8 cellular contexts compared by ENCODE assay signal in the genomic region with DNA sequence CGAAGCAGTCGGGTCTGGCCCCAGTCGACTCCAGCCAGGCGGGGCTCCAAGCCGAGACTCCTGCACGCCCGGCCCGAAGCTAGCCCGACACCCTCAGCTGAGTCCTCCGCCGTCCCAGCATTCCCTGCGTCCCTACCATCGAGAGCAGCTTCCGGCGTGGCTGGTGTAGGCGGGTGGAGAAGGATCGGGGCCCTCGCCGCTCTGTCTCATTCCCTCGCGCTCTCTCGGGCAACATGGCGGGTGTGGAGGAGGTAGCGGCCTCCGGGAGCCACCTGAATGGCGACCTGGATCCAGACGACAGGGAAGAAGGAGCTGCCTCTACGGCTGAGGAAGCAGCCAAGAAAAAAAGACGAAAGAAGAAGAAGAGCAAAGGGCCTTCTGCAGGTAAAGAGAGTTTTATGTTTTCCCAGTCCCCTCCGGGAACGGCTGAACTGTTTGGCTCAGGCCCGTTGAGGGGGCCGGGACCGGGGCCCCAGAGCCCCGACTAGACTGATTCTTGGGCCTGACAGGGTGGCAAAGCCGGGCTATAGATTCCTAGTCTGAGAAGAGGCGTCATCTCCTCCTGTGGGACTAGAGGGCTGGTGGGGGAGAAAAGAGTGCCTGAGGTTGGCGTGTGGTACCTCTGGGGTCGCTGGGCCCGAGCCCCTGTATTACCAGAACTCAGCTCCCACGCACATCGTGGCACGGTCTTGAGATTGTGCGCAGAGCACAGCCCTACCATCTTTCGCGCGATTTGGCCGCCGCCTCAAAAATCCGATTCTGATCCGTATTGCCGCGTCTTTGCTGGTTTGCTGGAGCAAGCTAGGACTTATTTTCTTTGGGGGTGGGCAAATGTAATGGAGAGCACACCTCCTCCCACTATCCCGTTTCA. TPM values are rescaled to one million over a fixed set of nuclear protein-coding genes. Genes with fewer than 3 reads are reported as not detected.
A peak's percentile ranks its signal among the peaks of the same experiment; 100 is the strongest.
DNase-seq lines count a peak whose midpoint lies in the region; ATAC-seq and TF ChIP-seq lines count a peak whose summit lies in the region.

A gene (plus strand): TSS at position 206 of the 871 bp plus-strand sequence. CDS start 28 bp downstream, at position 234.

- no peaks in the 10 kb centered on the region for H3K27me3 ChIP-seq in GM06990 (replicated peaks; ENCODE audit: control insufficient read depth, insufficient read depth, low read length)

- no peaks in the 10 kb centered on the region for H3K27me3 Mint-ChIP-seq in activated naive CD4-positive, alpha-beta T cell treated with anti-CD3 and anti-CD28 coated beads, Interleukin-2, amount 50 U/mL, for 24 hours

- no peaks in the 10 kb centered on the region for H3K9me3 Mint-ChIP-seq in activated naive CD4-positive, alpha-beta T cell treated with anti-CD3 and anti-CD28 coated beads, Interleukin-2, amount 50 U/mL, for 24 hours

- peak within 1 kb of the TSS; percentile 73 for H3K4me3 ChIP-seq in GM06990 (replicated peaks; ENCODE audit: low read depth, low read length)

- peaks cover 20% of the 10 kb centered on the region for H3K36me3 Mint-ChIP-seq in activated naive CD4-positive, alpha-beta T cell treated with anti-CD3 and anti-CD28 coated beads, Interleukin-2, amount 50 U/mL, for 24 hours

- peak; percentile 94 for DNase-seq in GM06990 (ENCODE audit: extremely low read depth, insufficient read length)
- DNase-seq in NCI-H1092 (lab: John Stamatoyannopoulos, UW): peak; percentile 87
- DNase-seq in globus pallidus (ENCODE audit: low spot score): peak; percentile 95
- peak; percentile 96 for DNase-seq in occipital lobe (lab: John Stamatoyannopoulos, UW)

- H3K27ac ChIP-seq in temporal lobe (ENCODE audit: low read depth, low read length): peak within 1 kb of the TSS; percentile 82

- no peaks in the 10 kb centered on the region; the same call in 1 of the 2 replicates for H3K36me3 ChIP-seq in GM06990 (ENCODE audit: control insufficient read depth, insufficient read depth, low read length)

- H3K4me1 Mint-ChIP-seq in activated naive CD4-positive, alpha-beta T cell treated with anti-CD3 and anti-CD28 coated beads, Interleukin-2, amount 50 U/mL, for 24 hours: peaks cover 66% of the 10 kb centered on the region

- H3K27ac Mint-ChIP-seq in activated naive CD4-positive, alpha-beta T cell treated with anti-CD3 and anti-CD28 coated beads, Interleukin-2, amount 50 U/mL, for 24 hours: peak within 1 kb of the TSS; percentile 100

- peak within 1 kb of the TSS; percentile 100 for H3K4me3 Mint-ChIP-seq in activated naive CD4-positive, alpha-beta T cell treated with anti-CD3 and anti-CD28 coated beads, Interleukin-2, amount 50 U/mL, for 24 hours

- ATAC-seq in HG02588 (IDR thresholded peaks at IDR 0.05; ENCODE audit: unreplicated experiment): peak; percentile 98
- ATAC-seq in SK-N-SH treated with all-trans-retinoic acid at 6 μM for 48 hours: peak; percentile 99

- TF ChIP-seq CTCF in GM06990 (IDR thresholded peaks at IDR 0.05; ENCODE audit: insufficient read depth, low read length, poor library complexity, severe bottlenecking): no peak

TF ChIP-seq in SK-N-SH treated with all-trans-retinoic acid at 6 μM for 48 hours, 23 proteins besides CTCF, POLR2A, EP300 and RAD21:
- TF ChIP-seq ZFP3 (CRISPR knock-in tag; IDR thresholded peaks at IDR 0.05) (0 out of 2 replicates have a peak, but pooled peaks have one; percentile 32), ARNTL (CRISPR knock-in tag; IDR thresholded peaks at IDR 0.05; ENCODE audit: borderline replicate concordance, low read depth) (no peak), BACH2 (CRISPR knock-in tag; IDR thresholded peaks at IDR 0.05; ENCODE audit: borderline replicate concordance) (no peak)
TF ChIP-seq in SK-N-SH treated with all-trans-retinoic acid at 6 μM for 48 hours: peak in this region for 1.

RNA-seq across cellular contexts. Expression of the gene that starts here (rescaled TPM):
- 58.8 TPM for total RNA-seq in occipital lobe
- 48.9 TPM for total RNA-seq in temporal lobe

Comparison
In these comparisons a context has a peak if more than half of its experiments do, and no peak if none do; other contexts are left out.
1. Peak in every context shown above with its lines: DNase-seq, ATAC-seq, H3K4me3 ChIP-seq and H3K27ac ChIP-seq.